In genomic region chr6:14426281-14426680, GRCh38 we compare ENCODE assay signal across 21 cellular contexts.
A peak's percentile ranks its signal among the peaks of the same experiment; 100 is the strongest.
DNase-seq lines count a peak whose midpoint lies in the region; ATAC-seq and TF ChIP-seq lines count a peak whose summit lies in the region.
"Had no signal": no experiment of that assay in that cellular context is flagged by ENCODE, and none has a peak within 500 bp of the region (broad histone marks: within the 10 kb centered on the region; RNA-seq: fewer than 3 reads in every experiment).

No MANE protein-coding gene starts in this region.

- CTCF ChIA-PET in activated CD4-positive, alpha-beta T cell treated with anti-CD3 and anti-CD28 coated beads for 36 hours (lab: Charles Lee): no interaction called here

- H3K4me1 ChIP-seq in endodermal cell (ENCODE audit: control insufficient read depth, insufficient read depth, low read length): peaks cover 25% of the 10 kb centered on the region
- H3K4me1 ChIP-seq: HAP-1 had no signal

- no peaks in the 10 kb centered on the region for H3K27me3 Mint-ChIP-seq in activated CD4-positive, alpha-beta T cell treated with anti-CD3 and anti-CD28 coated beads for 36 hours
- no peaks in the 10 kb centered on the region for H3K27me3 Mint-ChIP-seq in activated T-cell treated with anti-CD3 and anti-CD28 coated beads, Interleukin-2, amount 50 U/mL, for 72 hours (ENCODE audit: low read depth)
- no peaks in the 10 kb centered on the region for H3K27me3 Mint-ChIP-seq in activated T-helper 2 cell treated with anti-CD3 and anti-CD28 coated beads, Interferon-gamma antibody, Interleukin-2, Interleukin-4, amounts not matched to agents 10 μg/mL and 5 μg/mL and 100 μg/mL, durations not matched to agents 14 hours and 24 hours and 36 hours (ENCODE audit: low read depth)
- H3K27me3 Mint-ChIP-seq in endodermal cell (ENCODE audit: insufficient read depth): no peaks in the 10 kb centered on the region
- H3K27me3 Mint-ChIP-seq: B cell had no signal

- POLR2A ChIA-PET in activated CD4-positive, alpha-beta T cell treated with anti-CD3 and anti-CD28 coated beads for 36 hours (lab: Charles Lee): interaction anchor here (0.7 kb wide), 1 partner anchor 307 kb away, joined by 7 read pairs; no protein-coding TSS in a partner anchor

- TF ChIP-seq CTCF in endodermal cell (conservative IDR thresholded peaks at IDR 0.05): no peak

- no peaks in the 10 kb centered on the region for H3K9me3 ChIP-seq in endodermal cell (ENCODE audit: control insufficient read depth, low read length)
- H3K9me3 ChIP-seq: BLaER1 had no signal

- H3K36me3 ChIP-seq in endodermal cell (ENCODE audit: control insufficient read depth, insufficient read depth, low read length): no peaks in the 10 kb centered on the region
- H3K36me3 ChIP-seq: BLaER1, HAP-1 had no signal

- H3K4me1 Mint-ChIP-seq in activated CD4-positive, alpha-beta T cell treated with anti-CD3 and anti-CD28 coated beads for 36 hours: peaks cover 46% of the 10 kb centered on the region
- H3K4me1 Mint-ChIP-seq in activated T-cell treated with anti-CD3 and anti-CD28 coated beads, Interleukin-2, amount 50 U/mL, for 72 hours (ENCODE audit: low read depth): peaks cover 49% of the 10 kb centered on the region
- peaks cover 43% of the 10 kb centered on the region for H3K4me1 Mint-ChIP-seq in activated T-helper 2 cell treated with anti-CD3 and anti-CD28 coated beads, Interferon-gamma antibody, Interleukin-2, Interleukin-4, amounts not matched to agents 10 μg/mL and 5 μg/mL and 100 μg/mL, durations not matched to agents 14 hours and 24 hours and 36 hours (ENCODE audit: low read depth)
- peaks cover 26% of the 10 kb centered on the region for H3K4me1 Mint-ChIP-seq in endodermal cell

- intact Hi-C loops in activated CD4-positive, alpha-beta T cell treated with anti-CD3 and anti-CD28 coated beads for 36 hours (cut with DNase I, micrococcal nuclease): loop anchor here (10.0 kb wide), 2 partner anchors 151 to 819 kb away; partner anchors contain the start of gene JARID2 (in 1 of the 2)
- intact Hi-C loops in activated T-helper 2 cell treated with anti-CD3 and anti-CD28 coated beads, Interferon-gamma antibody, Interleukin-2, Interleukin-4, amounts not matched to agents 10 μg/mL and 5 μg/mL and 100 μg/mL, durations not matched to agents 14 hours and 24 hours and 36 hours (cut with micrococcal nuclease): loop anchor here (10.0 kb wide), 1 partner anchor 879 kb away; no protein-coding TSS in a partner anchor

- H3K9me3 Mint-ChIP-seq in activated CD4-positive, alpha-beta T cell treated with anti-CD3 and anti-CD28 coated beads for 36 hours (ENCODE audit: low read depth): peaks cover 4% of the 10 kb centered on the region
- peaks cover 0 to 3% of the 10 kb centered on the region in 2 donors for H3K9me3 Mint-ChIP-seq in activated T-cell treated with anti-CD3 and anti-CD28 coated beads, Interleukin-2, amount 50 U/mL, for 72 hours
- peaks cover 13% of the 10 kb centered on the region for H3K9me3 Mint-ChIP-seq in activated T-helper 2 cell treated with anti-CD3 and anti-CD28 coated beads, Interferon-gamma antibody, Interleukin-2, Interleukin-4, amounts not matched to agents 10 μg/mL and 5 μg/mL and 100 μg/mL, durations not matched to agents 14 hours and 24 hours and 36 hours
- H3K9me3 Mint-ChIP-seq in endodermal cell: no peaks in the 10 kb centered on the region
- H3K9me3 Mint-ChIP-seq: CD4-positive, CD25-positive, alpha-beta regulatory T cell; CD8-positive, alpha-beta T cell; HFFc6 had no signal

- no peak overlapping the region for H3K9ac ChIP-seq in endodermal cell (ENCODE audit: extremely low read depth, low read length, poor library complexity, severe bottlenecking)
- H3K9ac ChIP-seq: BLaER1 had no signal

- H3K27ac Mint-ChIP-seq in activated CD4-positive, alpha-beta T cell treated with anti-CD3 and anti-CD28 coated beads for 36 hours: peak overlapping the region; percentile 76
- peak overlapping the region; percentile 60 for H3K27ac Mint-ChIP-seq in activated T-cell treated with anti-CD3 and anti-CD28 coated beads, Interleukin-2, amount 50 U/mL, for 72 hours
- H3K27ac Mint-ChIP-seq in activated T-helper 2 cell treated with anti-CD3 and anti-CD28 coated beads, Interferon-gamma antibody, Interleukin-2, Interleukin-4, amounts not matched to agents 10 μg/mL and 5 μg/mL and 100 μg/mL, durations not matched to agents 14 hours and 24 hours and 36 hours: peak overlapping the region; percentile 43
- H3K27ac Mint-ChIP-seq in endodermal cell: no peak overlapping the region
- H3K27ac Mint-ChIP-seq: B cell; CD4-positive, CD25-positive, alpha-beta regulatory T cell; CD8-positive, alpha-beta T cell; HFFc6 had no signal

- H3K27ac ChIP-seq in endodermal cell (ENCODE audit: low read depth, low read length): no peak overlapping the region
- H3K27ac ChIP-seq: 22Rv1, BLaER1, C4-2B had no signal

- no peak overlapping the region for H3K4me3 Mint-ChIP-seq in activated CD4-positive, alpha-beta T cell treated with anti-CD3 and anti-CD28 coated beads for 36 hours
- no peak overlapping the region for H3K4me3 Mint-ChIP-seq in activated T-cell treated with anti-CD3 and anti-CD28 coated beads, Interleukin-2, amount 50 U/mL, for 72 hours
- no peak overlapping the region for H3K4me3 Mint-ChIP-seq in activated T-helper 2 cell treated with anti-CD3 and anti-CD28 coated beads, Interferon-gamma antibody, Interleukin-2, Interleukin-4, amounts not matched to agents 10 μg/mL and 5 μg/mL and 100 μg/mL, durations not matched to agents 14 hours and 24 hours and 36 hours (ENCODE audit: low read depth)
- H3K4me3 Mint-ChIP-seq in endodermal cell: no peak overlapping the region
- H3K4me3 Mint-ChIP-seq: B cell; CD4-positive, CD25-positive, alpha-beta regulatory T cell; CD8-positive, alpha-beta T cell; HFFc6 had no signal

- DNase-seq in activated CD4-positive, alpha-beta T cell treated with anti-CD3 and anti-CD28 coated beads for 36 hours: no peak
- DNase-seq in activated CD4-positive, alpha-beta T cell treated with anti-CD3 and anti-CD28 coated beads, Interleukin-2, amount 50 U/mL, for 48 hours: no peak
- no peak for DNase-seq in activated T-cell treated with anti-CD3 and anti-CD28 coated beads, Interleukin-2, amount 50 U/mL, for 72 hours
- DNase-seq in activated T-cell treated with anti-CD3 and anti-CD28 coated beads, Interleukin-2, amount 50 U/mL, for 48 hours: no peak
- DNase-seq in activated T-helper 2 cell treated with anti-CD3 and anti-CD28 coated beads, Interferon-gamma antibody, Interleukin-2, Interleukin-4, amounts not matched to agents 10 μg/mL and 5 μg/mL and 100 μg/mL, durations not matched to agents 14 hours and 24 hours and 36 hours (ENCODE audit: low spot score): no peak
- DNase-seq in endodermal cell (no peak), LoVo (ENCODE audit: low spot score) (no peak), GDM1 (lab: John Stamatoyannopoulos, UW) (no peak)
- DNase-seq: CD4-positive, CD25-positive, alpha-beta regulatory T cell; CD8-positive, alpha-beta T cell; DMS 273 treated with DMSO at 0.1 percent for 48 hours; DMS79; EL; GF-D8; GOT3; HFFc6 had no signal

- peaks cover 12% of the 10 kb centered on the region for H3K36me3 Mint-ChIP-seq in activated CD4-positive, alpha-beta T cell treated with anti-CD3 and anti-CD28 coated beads for 36 hours (ENCODE audit: low read depth)
- peaks cover 2 to 6% of the 10 kb centered on the region in 2 donors for H3K36me3 Mint-ChIP-seq in activated T-cell treated with anti-CD3 and anti-CD28 coated beads, Interleukin-2, amount 50 U/mL, for 72 hours (ENCODE audit: insufficient read depth in 2 of 2)
- H3K36me3 Mint-ChIP-seq in activated T-helper 2 cell treated with anti-CD3 and anti-CD28 coated beads, Interferon-gamma antibody, Interleukin-2, Interleukin-4, amounts not matched to agents 10 μg/mL and 5 μg/mL and 100 μg/mL, durations not matched to agents 14 hours and 24 hours and 36 hours (ENCODE audit: low read depth): peaks cover 7% of the 10 kb centered on the region
- H3K36me3 Mint-ChIP-seq in endodermal cell (ENCODE audit: low read depth): peaks cover 23% of the 10 kb centered on the region
- H3K36me3 Mint-ChIP-seq: CD4-positive, CD25-positive, alpha-beta regulatory T cell; CD8-positive, alpha-beta T cell had no signal

- H3K27me3 ChIP-seq in endodermal cell (ENCODE audit: control insufficient read depth, insufficient read depth, low read length, poor library complexity, severe bottlenecking): no peaks in the 10 kb centered on the region
- H3K27me3 ChIP-seq: BLaER1 had no signal

- ATAC-seq in activated CD4-positive, alpha-beta T cell treated with anti-CD3 and anti-CD28 coated beads for 36 hours: no peak
- no peak for ATAC-seq in activated T-cell treated with anti-CD3 and anti-CD28 coated beads, Interleukin-2, amount 50 U/mL, for 72 hours (replicated peaks in 1 of 2)
- ATAC-seq: CD8-positive, alpha-beta T cell had no signal

- WGBS in endodermal cell (ENCODE audit: insufficient coverage in 1 of 2, insufficient read length in 1 of 2), 2 experiments: 96 to 100% methylated on average over 1 to 2 of the region's 2 CpGs

- H3K4me3 ChIP-seq in endodermal cell (ENCODE audit: low read length): peak overlapping the region; percentile 15
- H3K4me3 ChIP-seq: BLaER1, HAP-1 had no signal
